In the genomic region with DNA sequence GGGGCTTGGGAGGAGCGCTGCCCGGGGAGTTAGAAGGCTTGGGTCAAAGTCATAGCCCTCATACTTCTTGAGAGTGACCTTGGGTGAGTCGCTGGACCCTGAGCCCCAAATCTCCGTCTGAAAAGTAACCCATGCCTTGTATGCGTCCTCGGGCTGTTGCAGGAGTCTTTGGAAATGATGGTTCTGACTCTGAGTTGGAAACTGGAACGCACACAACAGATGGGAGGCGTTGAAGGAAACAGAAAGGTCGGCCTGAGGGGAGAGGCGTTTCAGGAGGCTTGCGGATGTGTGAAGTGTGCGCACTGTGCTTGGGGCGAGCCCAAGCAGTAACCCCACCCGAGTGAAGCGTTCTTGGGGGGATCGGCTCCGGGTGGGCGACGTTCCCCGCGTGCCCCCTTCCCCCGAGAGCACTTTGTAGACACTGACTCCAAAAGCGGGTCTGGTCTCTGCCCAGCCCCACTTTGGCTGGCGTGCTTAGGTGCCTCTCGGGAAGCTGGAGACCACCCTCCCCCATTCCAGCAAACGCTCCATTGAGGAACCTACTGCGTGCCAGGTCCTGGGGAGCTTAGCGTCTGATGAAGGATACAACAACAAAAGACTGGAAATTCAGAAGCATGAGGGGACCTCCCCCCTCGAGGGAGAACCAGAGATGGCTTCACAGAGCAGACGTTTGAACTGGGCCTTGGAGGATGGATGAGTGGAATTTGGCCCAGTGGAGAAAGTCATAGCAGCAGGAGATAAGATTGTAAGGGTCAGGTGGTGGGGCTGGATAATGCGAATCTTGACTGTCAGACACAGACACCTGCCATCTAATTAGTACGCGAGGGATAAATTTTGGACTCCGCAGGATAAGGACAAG, we compare ENCODE assay signal across 8 cellular contexts. TPM values are rescaled to one million over a fixed set of nuclear protein-coding genes. Genes with fewer than 3 reads are reported as not detected.
DNase-seq lines count a peak whose midpoint lies in the region; ATAC-seq and TF ChIP-seq lines count a peak whose summit lies in the region.

No MANE protein-coding gene starts in this region.

- peak overlapping the region; percentile 86 to 98 for H3K4me3 ChIP-seq in testis

- no peak for TF ChIP-seq CTCF in CD4-positive, alpha-beta T cell (IDR thresholded peaks at IDR 0.05)
- TF ChIP-seq CTCF in MCF 10A (IDR thresholded peaks at IDR 0.05; ENCODE audit: unreplicated experiment): no peak
- no peak for TF ChIP-seq CTCF in testis (IDR thresholded peaks at IDR 0.05)

- H3K9me3 ChIP-seq in CD4-positive, alpha-beta T cell (ENCODE audit: control insufficient read depth, low read length): no peaks in the 10 kb centered on the region
- no peaks in the 10 kb centered on the region for H3K9me3 ChIP-seq in KOPT-K1 (ENCODE audit: insufficient read depth, low read length, poor library complexity, severe bottlenecking)
- H3K9me3 ChIP-seq in testis: no peaks in the 10 kb centered on the region

- WGBS in testis, 2 donors: 32 to 41% methylated on average over 27 to 34 of the region's 34 CpGs

- peak in 1 of 10 experiments; percentile 3 for DNase-seq in CD4-positive, alpha-beta T cell
- DNase-seq in MCF 10A (ENCODE audit: unreplicated experiment) (peak; percentile 11), left colon (peak in 1 of 2 donors; percentile 50), testis (peak; percentile 44), nucleus accumbens (lab: John Stamatoyannopoulos, UW) (no peak)
- DNase-seq in activated CD8-positive, alpha-beta memory T cell treated with anti-CD3 and anti-CD28 coated beads, Interleukin-2, amount 50 U/mL, for 4 hours: no peak

- CTCF ChIA-PET in CD4-positive, alpha-beta T cell (lab: Charles Lee): interaction anchor here (0.8 to 1.3 kb wide), 2 partner anchors 9 to 104 kb away, joined by 3 to 5 read pairs; no protein-coding TSS in a partner anchor
- CTCF ChIA-PET in MCF 10A (lab: Yijun Ruan, JAX): interaction anchor here (0.6 to 1.6 kb wide), 12 partner anchors 8 to 465 kb away, joined by 3 to 10 read pairs (median 3); no protein-coding TSS in a partner anchor

- peak overlapping the region; percentile 70 for H3K27ac ChIP-seq in CD4-positive, alpha-beta T cell (ENCODE audit: low read depth, low read length)
- peak overlapping the region; percentile 66 for H3K27ac ChIP-seq in KOPT-K1 (ENCODE audit: low read depth, low read length, poor library complexity, severe bottlenecking)
- peak overlapping the region; percentile 89 to 90 for H3K27ac ChIP-seq in testis

- peak overlapping the region; percentile 100 for H3K4me3 Mint-ChIP-seq in CD4-positive, alpha-beta T cell
- peak overlapping the region; percentile 80 for H3K4me3 Mint-ChIP-seq in MCF 10A (ENCODE audit: unreplicated experiment)

- intact Hi-C loops in CD4-positive, alpha-beta T cell (cut with DNase I, micrococcal nuclease): loop anchor here in 1 of 2 experiments (5.0 kb wide), 3 partner anchors 103 to 1138 kb away; a partner anchor contains a TSS
- intact Hi-C loops in MCF 10A (cut with micrococcal nuclease) (loop anchor here (2.0 to 10.0 kb wide), 2 partner anchors 420 to 458 kb away; a partner anchor contains a TSS), left colon (cut with DNase I, micrococcal nuclease) (loop anchor here in 1 of 2 donors (5.0 to 10.0 kb wide), 2 partner anchors 257 to 460 kb away; no protein-coding TSS in a partner anchor), testis (cut with DNase I; ENCODE audit: low total_unique reads) (loop anchor here (10.0 kb wide), 1 partner anchor 490 kb away; a partner anchor contains a TSS)

- 0 out of 2 replicates have a peak, but pooled peaks cover 6% of the 10 kb centered on the region for H3K36me3 ChIP-seq in KOPT-K1 (ENCODE audit: insufficient read depth, low read length)
- no peaks in the 10 kb centered on the region for H3K36me3 ChIP-seq in testis (ENCODE audit: low read depth, missing control alignments)

- H3K4me1 ChIP-seq in testis: peaks cover 5% of the 10 kb centered on the region

- no peaks in the 10 kb centered on the region for H3K27me3 ChIP-seq in CD4-positive, alpha-beta T cell (ENCODE audit: control insufficient read depth, insufficient read depth, low read length)
- H3K27me3 ChIP-seq in testis: no peaks in the 10 kb centered on the region

- peaks cover 17% of the 10 kb centered on the region for H3K36me3 Mint-ChIP-seq in CD4-positive, alpha-beta T cell (ENCODE audit: low read depth)
- H3K36me3 Mint-ChIP-seq in MCF 10A (ENCODE audit: insufficient read depth, unreplicated experiment): peaks cover 14% of the 10 kb centered on the region

- H3K4me1 Mint-ChIP-seq in CD4-positive, alpha-beta T cell (ENCODE audit: low read depth): peaks cover 33% of the 10 kb centered on the region
- H3K4me1 Mint-ChIP-seq in MCF 10A (ENCODE audit: insufficient read depth, unreplicated experiment): peaks cover 34% of the 10 kb centered on the region

- TSS peak; percentile 71 for BruUV-seq in MCF 10A (replicated peaks; lab: Mats Ljungman, UMichigan)

- TF ChIP-seq POLR2A in testis (IDR thresholded peaks at IDR 0.05): no peak

- ATAC-seq in CD4-positive, alpha-beta T cell (ENCODE audit: poor library complexity): no peak
- ATAC-seq in left colon: peak; percentile 25
- ATAC-seq in GM19463 (IDR thresholded peaks at IDR 0.05; ENCODE audit: unreplicated experiment): no peak

- POLR2A ChIA-PET in CD4-positive, alpha-beta T cell (lab: Charles Lee): interaction anchor here (1.5 to 2.7 kb wide), 2 partner anchors 120 to 163 kb away, joined by 6 to 11 read pairs; a partner anchor contains a TSS
- POLR2A ChIA-PET in MCF 10A (lab: Yijun Ruan, JAX): interaction anchor here (0.9 to 1.1 kb wide), 5 partner anchors 12 to 311 kb away, joined by 3 to 4 read pairs (median 3); a partner anchor contains a TSS

- H3K9me3 Mint-ChIP-seq in CD4-positive, alpha-beta T cell: no peaks in the 10 kb centered on the region
- no peaks in the 10 kb centered on the region for H3K9me3 Mint-ChIP-seq in MCF 10A (ENCODE audit: unreplicated experiment)

- peak overlapping the region; percentile 97 for H3K27ac Mint-ChIP-seq in CD4-positive, alpha-beta T cell
- peak overlapping the region; percentile 95 for H3K27ac Mint-ChIP-seq in MCF 10A (ENCODE audit: low read depth, unreplicated experiment)

- H3K27me3 Mint-ChIP-seq in CD4-positive, alpha-beta T cell: no peaks in the 10 kb centered on the region
- H3K27me3 Mint-ChIP-seq in MCF 10A (ENCODE audit: insufficient read depth, unreplicated experiment): no peaks in the 10 kb centered on the region

RNA-seq across cellular contexts. Expression of a gene that starts 0.9 kb away (rescaled TPM):
- total RNA-seq in CD4-positive, alpha-beta T cell: 10 to 100 TPM; 13.3 to 13.8 TPM
- total RNA-seq in MCF 10A (2022) (29.6 and 30.3 TPM in 2 replicates), left colon (10 to 100 TPM; 19.8 to 23.4 TPM), testis (10 to 100 TPM; 19.1 to 27.4 TPM)
- 18.4 TPM for polyA plus RNA-seq in testis (ENCODE audit: insufficient read depth, low read depth, low replicate concordance)

Comparison
In these comparisons a context has a peak if more than half of its experiments do, and no peak if none do; other contexts are left out.
1. DNase-seq: peak in MCF 10A (single experiment) and testis (single experiment); none in activated CD8-positive, alpha-beta memory T cell treated with anti-CD3 and anti-CD28 coated beads, Interleukin-2, amount 50 U/mL, for 4 hours (single experiment) and nucleus accumbens (0 of 56).
2. Peak in every context shown above with its lines, with median percentiles within 50 percentile points of each other: H3K27ac ChIP-seq.